Comparison of ENCODE assay signal across 33 cellular contexts in genomic region chr16:11750056-11750455, GRCh38. TPM values are rescaled to one million over a fixed set of nuclear protein-coding genes. Genes with fewer than 3 reads are reported as not detected.
A peak's percentile ranks its signal among the peaks of the same experiment; 100 is the strongest.
DNase-seq lines count a peak whose midpoint lies in the region; ATAC-seq, FAIRE-seq and TF ChIP-seq lines count a peak whose summit lies in the region.
"Had no signal": no experiment of that assay in that cellular context is flagged by ENCODE, and none has a peak within 500 bp of the region (broad histone marks: within the 10 kb centered on the region; RNA-seq: fewer than 3 reads in every experiment).

No MANE protein-coding gene starts in this region.

- no peaks in the 10 kb centered on the region for H3K9me3 ChIP-seq in neutrophil
- H3K9me3 ChIP-seq: A549, BE2C, heart left ventricle, left lung, psoas muscle, sigmoid colon, SJCRH30, tibial artery had no signal

- TF ChIP-seq CTCF in Calu3 (IDR thresholded peaks at IDR 0.05; ENCODE audit: unreplicated experiment) = no peak
- TF ChIP-seq CTCF in chondrocyte (IDR thresholded peaks at IDR 0.05) = no peak
- TF ChIP-seq CTCF in neutrophil (IDR thresholded peaks at IDR 0.05) = no peak

- CTCF ChIA-PET in activated CD4-positive, alpha-beta memory T cell treated with anti-CD3 and anti-CD28 coated beads for 36 hours (lab: Charles Lee) = no interaction called here
- CTCF ChIA-PET in activated CD4-positive, alpha-beta memory T cell treated with anti-CD3 and anti-CD28 coated beads, Interleukin-2, amount 10 ng/mL, durations not matched to agents 7 days and 5 days (lab: Charles Lee) = no interaction called here
- CTCF ChIA-PET in Calu3 (lab: Charles Lee) = no interaction called here

- peak overlapping the region; percentile 21 for H3K27ac Mint-ChIP-seq in activated CD4-positive, alpha-beta memory T cell treated with anti-CD3 and anti-CD28 coated beads for 36 hours
- H3K27ac Mint-ChIP-seq in activated CD4-positive, alpha-beta memory T cell treated with anti-CD3 and anti-CD28 coated beads, Interleukin-2, amount 10 ng/mL, durations not matched to agents 7 days and 5 days = no peak overlapping the region
- H3K27ac Mint-ChIP-seq in Calu3 (ENCODE audit: unreplicated experiment) = peak overlapping the region; percentile 34
- peak overlapping the region; percentile 42 for H3K27ac Mint-ChIP-seq in chondrocyte (ENCODE audit: unreplicated experiment)
- H3K27ac Mint-ChIP-seq: activated naive CD8-positive, alpha-beta T cell treated with anti-CD3 and anti-CD28 coated beads, Interleukin-2, amount 50 U/mL, for 24 hours had no signal

- H3K9me3 Mint-ChIP-seq in activated CD4-positive, alpha-beta memory T cell treated with anti-CD3 and anti-CD28 coated beads for 36 hours = no peaks in the 10 kb centered on the region
- no peaks in the 10 kb centered on the region for H3K9me3 Mint-ChIP-seq in activated CD4-positive, alpha-beta memory T cell treated with anti-CD3 and anti-CD28 coated beads, Interleukin-2, amount 10 ng/mL, durations not matched to agents 7 days and 5 days
- no peaks in the 10 kb centered on the region for H3K9me3 Mint-ChIP-seq in Calu3 (ENCODE audit: low read depth, unreplicated experiment)
- H3K9me3 Mint-ChIP-seq in chondrocyte (ENCODE audit: low read depth) = no peaks in the 10 kb centered on the region
- H3K9me3 Mint-ChIP-seq: activated naive CD8-positive, alpha-beta T cell treated with anti-CD3 and anti-CD28 coated beads, Interleukin-2, amount 50 U/mL, for 24 hours; central memory CD8-positive, alpha-beta T cell; endodermal cell had no signal

- no peaks in the 10 kb centered on the region for H3K27me3 ChIP-seq in neutrophil
- H3K27me3 ChIP-seq: BE2C, heart left ventricle, left lung, sigmoid colon, SJCRH30, tibial artery had no signal

- BruUV-seq in Calu3 (replicated peaks; lab: Mats Ljungman, UMichigan) = no TSS peak

- FAIRE-seq in frontal cortex (lab: Jason Lieb, UNC) = no peak
- FAIRE-seq: A549, HTR-8/SVneo had no signal

- no peaks in the 10 kb centered on the region for H3K27me3 Mint-ChIP-seq in activated CD4-positive, alpha-beta memory T cell treated with anti-CD3 and anti-CD28 coated beads for 36 hours
- H3K27me3 Mint-ChIP-seq in activated CD4-positive, alpha-beta memory T cell treated with anti-CD3 and anti-CD28 coated beads, Interleukin-2, amount 10 ng/mL, durations not matched to agents 7 days and 5 days = no peaks in the 10 kb centered on the region
- no peaks in the 10 kb centered on the region for H3K27me3 Mint-ChIP-seq in Calu3 (ENCODE audit: unreplicated experiment)
- no peaks in the 10 kb centered on the region for H3K27me3 Mint-ChIP-seq in chondrocyte (ENCODE audit: low read depth)
- H3K27me3 Mint-ChIP-seq: activated naive CD8-positive, alpha-beta T cell treated with anti-CD3 and anti-CD28 coated beads, Interleukin-2, amount 50 U/mL, for 24 hours; central memory CD8-positive, alpha-beta T cell had no signal

- H3K4me3 Mint-ChIP-seq in activated CD4-positive, alpha-beta memory T cell treated with anti-CD3 and anti-CD28 coated beads for 36 hours = no peak overlapping the region
- H3K4me3 Mint-ChIP-seq in activated CD4-positive, alpha-beta memory T cell treated with anti-CD3 and anti-CD28 coated beads, Interleukin-2, amount 10 ng/mL, durations not matched to agents 7 days and 5 days = no peak overlapping the region
- H3K4me3 Mint-ChIP-seq in Calu3 (ENCODE audit: low read depth, unreplicated experiment) (no peak overlapping the region), chondrocyte (ENCODE audit: unreplicated experiment) (no peak overlapping the region)
- H3K4me3 Mint-ChIP-seq: activated naive CD8-positive, alpha-beta T cell treated with anti-CD3 and anti-CD28 coated beads, Interleukin-2, amount 50 U/mL, for 24 hours; central memory CD8-positive, alpha-beta T cell; endodermal cell had no signal

- H3K36me3 ChIP-seq in neutrophil = peaks cover 67% of the 10 kb centered on the region

- no peak for ATAC-seq in GM18873 (IDR thresholded peaks at IDR 0.05; ENCODE audit: low FRiP score, unreplicated experiment)
- ATAC-seq: A549; activated naive CD8-positive, alpha-beta T cell treated with anti-CD3 and anti-CD28 coated beads, Interleukin-2, amount 50 U/mL, for 24 hours; esophagus mucosa; heart left ventricle; left lung had no signal

- intact Hi-C loops in activated CD4-positive, alpha-beta memory T cell treated with anti-CD3 and anti-CD28 coated beads for 36 hours (cut with micrococcal nuclease) = no loop called here
- intact Hi-C loops in Calu3 (cut with micrococcal nuclease; ENCODE audit: unreplicated experiment) = no loop called here

- no peak overlapping the region for H3K4me3 ChIP-seq in neutrophil (ENCODE audit: low read depth in 1 of 2, low read length in 1 of 2)
- H3K4me3 ChIP-seq: A549, heart left ventricle, left lung, psoas muscle, sigmoid colon, SJCRH30, tibial artery had no signal

- no peak for DNase-seq in activated CD4-positive, alpha-beta memory T cell treated with anti-CD3 and anti-CD28 coated beads for 36 hours
- DNase-seq in activated CD4-positive, alpha-beta memory T cell treated with anti-CD3 and anti-CD28 coated beads, Interleukin-2, amount 10 ng/mL, durations not matched to agents 7 days and 5 days = no peak
- DNase-seq in Calu3 (no peak), chondrocyte (ENCODE audit: low spot score) (no peak), frontal cortex (ENCODE audit: low spot score in 2 of 2) (no peak)
- DNase-seq in NK-92 treated with Interleukin-12 subunit alpha and Interleukin-12 subunit beta, amount 100 ng/mL, for 24 hours (lab: John Stamatoyannopoulos, UW) = no peak
- DNase-seq: activated CD8-positive, alpha-beta memory T cell treated with anti-CD3 and anti-CD28 coated beads, Interleukin-2, amount 50 U/mL, for 48 hours; activated effector memory CD4-positive, alpha-beta T cell treated with Interleukin-2 at 50 U/mL for 16 hours; activated naive CD8-positive, alpha-beta T cell treated with anti-CD3 and anti-CD28 coated beads, Interleukin-2, amount 50 U/mL, for 24 hours; BE2C; dermis blood vessel endothelial cell; endodermal cell; heart left ventricle; islet precursor cell; KBM-7; left lung; mesendoderm; NCI-H1105; NCI-H187; psoas muscle; sigmoid colon; SJCRH30; stimulated activated CD4-positive, alpha-beta T cell treated with anti-CD3 and anti-CD28 coated beads, Interleukin-12 subunit alpha, Interleukin-12 subunit beta, amount 100 ng/mL, for 4 hours; stimulated activated CD4-positive, alpha-beta T cell treated with anti-CD3 and anti-CD28 coated beads, Interleukin-2, amount 100 ng/mL, for 48 hours; SW 1271; T-helper 9 cell; tibial artery had no signal

- peak overlapping the region; percentile 19 for H3K27ac ChIP-seq in neutrophil
- H3K27ac ChIP-seq: A549, heart left ventricle, left lung, psoas muscle, sigmoid colon, SJCRH30, tibial artery had no signal

- no peaks in the 10 kb centered on the region for H3K4me1 ChIP-seq in neutrophil (ENCODE audit: control insufficient read depth in 1 of 2, insufficient read depth in 1 of 2, low read depth in 1 of 2, low read length in 1 of 2)
- H3K4me1 ChIP-seq: BE2C, heart left ventricle, left lung, psoas muscle, sigmoid colon, SJCRH30, tibial artery had no signal

- H3K36me3 Mint-ChIP-seq in activated CD4-positive, alpha-beta memory T cell treated with anti-CD3 and anti-CD28 coated beads for 36 hours = peaks cover 28% of the 10 kb centered on the region
- peaks cover 47% of the 10 kb centered on the region for H3K36me3 Mint-ChIP-seq in activated CD4-positive, alpha-beta memory T cell treated with anti-CD3 and anti-CD28 coated beads, Interleukin-2, amount 10 ng/mL, durations not matched to agents 7 days and 5 days (ENCODE audit: low read depth)
- H3K36me3 Mint-ChIP-seq in Calu3 (ENCODE audit: insufficient read depth, unreplicated experiment) (peaks cover 81% of the 10 kb centered on the region), chondrocyte (ENCODE audit: low read depth) (peaks cover 37% of the 10 kb centered on the region)

- POLR2A ChIA-PET in activated CD4-positive, alpha-beta memory T cell treated with anti-CD3 and anti-CD28 coated beads for 36 hours (lab: Charles Lee) = no interaction called here
- POLR2A ChIA-PET in activated CD4-positive, alpha-beta memory T cell treated with anti-CD3 and anti-CD28 coated beads, Interleukin-2, amount 10 ng/mL, durations not matched to agents 7 days and 5 days (lab: Charles Lee) = no interaction called here

- no peaks in the 10 kb centered on the region for H3K4me1 Mint-ChIP-seq in activated CD4-positive, alpha-beta memory T cell treated with anti-CD3 and anti-CD28 coated beads for 36 hours (ENCODE audit: low read depth)
- peaks cover 19% of the 10 kb centered on the region for H3K4me1 Mint-ChIP-seq in activated CD4-positive, alpha-beta memory T cell treated with anti-CD3 and anti-CD28 coated beads, Interleukin-2, amount 10 ng/mL, durations not matched to agents 7 days and 5 days
- H3K4me1 Mint-ChIP-seq in Calu3 (ENCODE audit: low read depth, unreplicated experiment) (peaks cover 23% of the 10 kb centered on the region), chondrocyte (ENCODE audit: low read depth) (peaks cover 5% of the 10 kb centered on the region)
- H3K4me1 Mint-ChIP-seq: activated naive CD8-positive, alpha-beta T cell treated with anti-CD3 and anti-CD28 coated beads, Interleukin-2, amount 50 U/mL, for 24 hours; central memory CD8-positive, alpha-beta T cell had no signal

RNA-seq across cellular contexts. Expression of gene TXNDC11, which starts 7.4 kb away (rescaled TPM):
- total RNA-seq in activated CD4-positive, alpha-beta memory T cell treated with anti-CD3 and anti-CD28 coated beads for 36 hours = 10 to 100 TPM; 28.4 to 29.9 TPM
- 10 to 100 TPM; 45.3 to 46.6 TPM for total RNA-seq in activated CD4-positive, alpha-beta memory T cell treated with anti-CD3 and anti-CD28 coated beads, Interleukin-2, amount 10 ng/mL, durations not matched to agents 7 days and 5 days
- total RNA-seq in Calu3 (2022) = 51.3 and 52.1 TPM in 2 replicates
- total RNA-seq in chondrocyte = 34.9 to 53.1 TPM (median 39.7 TPM) in 3 replicates
- 8.6 TPM for total RNA-seq in frontal cortex

RNA-seq across cellular contexts. Expression of gene ZC3H7A, which starts 47.0 kb away (rescaled TPM):
- total RNA-seq in activated CD4-positive, alpha-beta memory T cell treated with anti-CD3 and anti-CD28 coated beads for 36 hours = 10 to 100 TPM; 65.1 to 75.5 TPM
- total RNA-seq in activated CD4-positive, alpha-beta memory T cell treated with anti-CD3 and anti-CD28 coated beads, Interleukin-2, amount 10 ng/mL, durations not matched to agents 7 days and 5 days = 10 to 100 TPM; 68.9 to 70.9 TPM
- total RNA-seq in Calu3 (2022) (68.7 and 70.9 TPM in 2 replicates), chondrocyte (56.0 to 72.4 TPM (median 57.9 TPM) in 3 replicates), frontal cortex (37.1 TPM)
